Comparison of ENCODE assay signal across 8 cellular contexts in genomic region chr1:228275435-228276342, GRCh38.
DNase-seq lines count a peak whose midpoint lies in the region; ATAC-seq and TF ChIP-seq lines count a peak whose summit lies in the region.

No MANE protein-coding gene starts in this region.

- H3K36me3 Mint-ChIP-seq in activated B cell treated with CpG ODN at 0.5 μM for 24 hours (ENCODE audit: low read depth): peaks cover 3% of the 10 kb centered on the region

- H2AFZ ChIP-seq in MM.1S (ENCODE audit: low read length) (peak overlapping the region; percentile 73), mammary epithelial cell (ENCODE audit: low read depth, low read length) (peak overlapping the region; percentile 89)

- no peaks in the 10 kb centered on the region for H3K36me3 ChIP-seq in MM.1S (replicated peaks; ENCODE audit: insufficient read depth, low read length)
- H3K36me3 ChIP-seq in mammary epithelial cell (ENCODE audit: insufficient read depth, low read length): no peaks in the 10 kb centered on the region
- peaks cover 2% of the 10 kb centered on the region; the same call in 1 of the 2 replicates for H3K36me3 ChIP-seq in iPS-20b (ENCODE audit: insufficient read depth, low read depth, low read length)

- 9% methylated on average over 35 of the region's 73 CpGs for WGBS in mammary epithelial cell (ENCODE audit: low coverage, missing lambda C conversion rate)

- peak overlapping the region; percentile 82 for H3K4me3 Mint-ChIP-seq in activated B cell treated with CpG ODN at 0.5 μM for 24 hours

- no peaks in the 10 kb centered on the region for H3F3A ChIP-seq in MM.1S (ENCODE audit: insufficient read depth, low read length)

- H3K79me2 ChIP-seq in MM.1S (ENCODE audit: low read length): no peaks in the 10 kb centered on the region
- H3K79me2 ChIP-seq in mammary epithelial cell (ENCODE audit: insufficient read depth, low read length): no peaks in the 10 kb centered on the region

- H3K9me3 ChIP-seq in MM.1S (replicated peaks; ENCODE audit: insufficient read depth, low read length) (no peaks in the 10 kb centered on the region), mammary epithelial cell (replicated peaks; ENCODE audit: insufficient read depth, low read length) (no peaks in the 10 kb centered on the region), iPS-20b (ENCODE audit: insufficient read depth, low read depth, low read length) (no peaks in the 10 kb centered on the region)

- no peak overlapping the region for H3K27ac Mint-ChIP-seq in activated B cell treated with CpG ODN at 0.5 μM for 24 hours

- peak; percentile 92 for DNase-seq in AG20443 (ENCODE audit: low spot score)
- DNase-seq in MM.1S: peak; percentile 69
- DNase-seq in activated B cell treated with CpG ODN at 0.5 μM for 24 hours: peak; percentile 66
- peak; percentile 63 for DNase-seq in mammary epithelial cell
- peak; percentile 61 for DNase-seq in skeletal muscle cell (ENCODE audit: low read depth)

- H3K27me3 ChIP-seq in MM.1S (replicated peaks; ENCODE audit: insufficient read depth, low read length) (no peaks in the 10 kb centered on the region), mammary epithelial cell (ENCODE audit: insufficient read depth, low read length) (no peaks in the 10 kb centered on the region), iPS-20b (ENCODE audit: insufficient read depth, low read length) (peaks cover 9% of the 10 kb centered on the region)

- no peaks in the 10 kb centered on the region for H3K9me2 ChIP-seq in MM.1S (replicated peaks; ENCODE audit: insufficient read depth, low read length)

- ATAC-seq in GM21367 (IDR thresholded peaks at IDR 0.05; ENCODE audit: unreplicated experiment): peak; percentile 69
- peak; percentile 98 for ATAC-seq in activated B cell treated with CpG ODN at 0.5 μM for 24 hours (ENCODE audit: low read depth)
- ATAC-seq in HG02588 (IDR thresholded peaks at IDR 0.05; ENCODE audit: unreplicated experiment): no peak

- H3K9me3 Mint-ChIP-seq in activated B cell treated with CpG ODN at 0.5 μM for 24 hours: no peaks in the 10 kb centered on the region

- H3K4me1 ChIP-seq in MM.1S (ENCODE audit: low read length) (no peaks in the 10 kb centered on the region), mammary epithelial cell (ENCODE audit: insufficient read depth, low read length) (peaks cover 9% of the 10 kb centered on the region), iPS-20b (ENCODE audit: insufficient read depth, low read length) (no peaks in the 10 kb centered on the region)

- intact Hi-C loops in activated B cell treated with CpG ODN at 0.5 μM for 24 hours (cut with micrococcal nuclease): loop anchor here (1.0 to 5.0 kb wide), 9 partner anchors 62 to 543 kb away; partner anchors contain the start of genes GUK1, IBA57, MRPL55 and RNF187
- intact Hi-C loops in mammary epithelial cell (cut with micrococcal nuclease): loop anchor here (2.0 kb wide), 1 partner anchor 145 kb away; no protein-coding TSS in a partner anchor

- dilution Hi-C loops in mammary epithelial cell (cut with HindIII; ENCODE audit: low sequenced_read_pairs): no loop called here

- TF ChIP-seq CTCF in MM.1S (IDR thresholded peaks at IDR 0.05; ENCODE audit: low read length) (no peak), activated B cell treated with CpG ODN at 0.5 μM for 24 hours (IDR thresholded peaks at IDR 0.05) (no peak), mammary epithelial cell (conservative IDR thresholded peaks at IDR 0.05 in 1 of 2, IDR thresholded peaks at IDR 0.05 in 1 of 2; ENCODE audit: extremely low read depth in 1 of 2, insufficient read depth in 1 of 2, low read depth in 1 of 2, low read length in 2 of 2) (no peak)

- in situ Hi-C loops in mammary epithelial cell (cut with MboI; ENCODE audit: low sequenced_read_pairs in 2 of 2): no loop called here

- H3K27me3 Mint-ChIP-seq in activated B cell treated with CpG ODN at 0.5 μM for 24 hours: no peaks in the 10 kb centered on the region

- H3K4me3 ChIP-seq in MM.1S (ENCODE audit: low read length) (peak overlapping the region; percentile 58), mammary epithelial cell (replicated peaks in 1 of 3; ENCODE audit: insufficient read depth in 1 of 3, low read depth in 2 of 3, low read length in 3 of 3) (peak overlapping the region; percentile 21 to 58 (median 54)), iPS-20b (ENCODE audit: low read length) (peak overlapping the region; percentile 70), skeletal muscle cell (ENCODE audit: low read depth, low read length) (peak overlapping the region; percentile 53)

- no TSS peak for BruUV-seq in mammary epithelial cell (replicated peaks; lab: Mats Ljungman, UMichigan)

- CTCF ChIA-PET in activated B cell treated with CpG ODN at 0.5 μM for 24 hours (lab: Charles Lee): no interaction called here
- CTCF ChIA-PET in mammary epithelial cell (lab: Charles Lee; ENCODE audit: low non-redundant PET): no interaction called here

- H3K9ac ChIP-seq in MM.1S (ENCODE audit: low read length) (no peak overlapping the region), mammary epithelial cell (ENCODE audit: insufficient read depth, low read length) (no peak overlapping the region), iPS-20b (ENCODE audit: low read depth, low read length) (peak overlapping the region; percentile 48; the same call in 1 of the 2 replicates)

- H3K27ac ChIP-seq in MM.1S (ENCODE audit: low read length): no peak overlapping the region
- H3K27ac ChIP-seq in mammary epithelial cell (ENCODE audit: insufficient read depth, low read depth, low read length): no peak overlapping the region
- H3K27ac ChIP-seq in iPS-20b (ENCODE audit: low read length): no peak overlapping the region

- peak overlapping the region; percentile 49 for H3K4me2 ChIP-seq in MM.1S (ENCODE audit: low read depth, low read length)
- peak overlapping the region; percentile 99 for H3K4me2 ChIP-seq in mammary epithelial cell (ENCODE audit: insufficient read depth, low read depth, low read length)

- POLR2A ChIA-PET in activated B cell treated with CpG ODN at 0.5 μM for 24 hours (lab: Charles Lee): interaction anchor here (0.6 to 2.3 kb wide), 5 partner anchors 109 to 137 kb away, joined by 3 to 11 read pairs (median 4); partner anchors contain the start of genes IBA57 and TRIM11

- H4K20me1 ChIP-seq in MM.1S (ENCODE audit: insufficient read depth, low read length) (no peaks in the 10 kb centered on the region), mammary epithelial cell (ENCODE audit: insufficient read depth, low read length) (no peaks in the 10 kb centered on the region)

- peaks cover 8% of the 10 kb centered on the region for H3K4me1 Mint-ChIP-seq in activated B cell treated with CpG ODN at 0.5 μM for 24 hours
